ENCODE assay signal across 1 cellular context in the genomic region with DNA sequence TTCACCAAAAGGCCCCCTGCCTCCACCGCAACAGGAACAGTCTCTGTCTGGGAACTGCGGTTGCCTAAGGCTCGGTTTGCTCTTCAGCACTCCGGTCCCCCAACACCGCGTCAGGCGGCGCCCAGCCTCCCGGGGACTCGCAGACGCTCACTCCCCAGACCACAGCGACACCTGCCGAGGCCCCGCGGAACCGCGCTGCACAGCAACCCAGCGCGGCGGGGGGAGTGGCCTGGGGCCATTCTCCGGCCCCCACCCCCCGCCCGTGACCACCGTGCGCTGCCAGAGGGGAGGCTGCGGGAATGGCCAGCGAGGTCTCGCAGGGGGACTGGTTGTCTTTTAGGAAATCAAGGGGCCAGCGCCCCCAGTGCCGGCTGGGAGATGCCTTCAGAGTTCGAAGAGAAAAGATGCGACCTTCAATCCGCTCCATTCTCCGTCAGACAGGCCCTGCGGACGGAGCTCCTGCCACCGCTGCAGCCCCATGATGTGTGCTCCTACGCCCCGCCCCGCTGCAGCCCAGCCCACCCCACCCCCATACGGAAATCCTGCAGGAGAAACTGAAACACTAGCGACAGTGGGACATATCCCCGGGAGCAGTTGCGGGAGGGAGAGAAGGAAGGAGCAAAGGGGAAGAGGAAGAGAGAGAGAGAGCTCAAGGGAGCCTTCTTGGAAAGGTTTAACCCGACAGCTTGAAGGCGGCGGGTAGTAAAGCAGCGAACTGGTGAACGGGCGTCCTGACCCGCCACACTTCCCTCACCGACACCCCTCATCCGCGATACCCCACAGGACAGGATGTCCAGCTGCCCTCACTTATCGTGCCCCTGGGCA.
TF ChIP-seq lines count a peak whose summit lies in the region.

No MANE protein-coding gene starts in this region.

TF ChIP-seq in WTC11, 78 proteins besides CTCF, POLR2A, EP300 and RAD21 (continued from another document and continues in another):
- TF ChIP-seq, protein P1, sequence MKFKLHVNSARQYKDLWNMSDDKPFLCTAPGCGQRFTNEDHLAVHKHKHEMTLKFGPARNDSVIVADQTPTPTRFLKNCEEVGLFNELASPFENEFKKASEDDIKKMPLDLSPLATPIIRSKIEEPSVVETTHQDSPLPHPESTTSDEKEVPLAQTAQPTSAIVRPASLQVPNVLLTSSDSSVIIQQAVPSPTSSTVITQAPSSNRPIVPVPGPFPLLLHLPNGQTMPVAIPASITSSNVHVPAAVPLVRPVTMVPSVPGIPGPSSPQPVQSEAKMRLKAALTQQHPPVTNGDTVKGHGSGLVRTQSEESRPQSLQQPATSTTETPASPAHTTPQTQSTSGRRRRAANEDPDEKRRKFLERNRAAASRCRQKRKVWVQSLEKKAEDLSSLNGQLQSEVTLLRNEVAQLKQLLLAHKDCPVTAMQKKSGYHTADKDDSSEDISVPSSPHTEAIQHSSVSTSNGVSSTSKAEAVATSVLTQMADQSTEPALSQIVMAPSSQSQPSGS (CRISPR knock-in tag; IDR thresholded peaks at IDR 0.05; ENCODE audit: borderline replicate concordance, low read depth) = no peak
- TF ChIP-seq ELF4 (CRISPR knock-in tag; IDR thresholded peaks at IDR 0.05; ENCODE audit: low read depth) (no peak), NR1H2 (CRISPR knock-in tag; IDR thresholded peaks at IDR 0.05) (no peak), ZBTB21 (CRISPR knock-in tag; IDR thresholded peaks at IDR 0.05; ENCODE audit: borderline replicate concordance) (peak; percentile 84), ZNF317 (CRISPR knock-in tag; IDR thresholded peaks at IDR 0.05; ENCODE audit: borderline replicate concordance, low read depth) (no peak), ZNF416 (CRISPR knock-in tag; IDR thresholded peaks at IDR 0.05) (no peak), ZNF232 (CRISPR knock-in tag; IDR thresholded peaks at IDR 0.05) (0 out of 2 replicates have a peak, but pooled peaks have one; percentile 76), SP1 (CRISPR knock-in tag; conservative IDR thresholded peaks at IDR 0.05) (peak; percentile 79), NR3C1 (CRISPR knock-in tag; conservative IDR thresholded peaks at IDR 0.05; ENCODE audit: low read depth) (0 out of 2 replicates have a peak, but pooled peaks have one; percentile 71), CREM (CRISPR knock-in tag; IDR thresholded peaks at IDR 0.05) (peak; percentile 74; the same call in 1 of the 2 replicates), NR2C2 (CRISPR knock-in tag; IDR thresholded peaks at IDR 0.05) (no peak), TEAD1 (CRISPR knock-in tag; IDR thresholded peaks at IDR 0.05) (peak; percentile 79; the same call in 1 of the 2 replicates), EMX1 (CRISPR knock-in tag; IDR thresholded peaks at IDR 0.05) (no peak), NFATC4 (CRISPR knock-in tag; IDR thresholded peaks at IDR 0.05) (no peak), CREB1 (CRISPR knock-in tag; IDR thresholded peaks at IDR 0.05) (no peak), SOX15 (CRISPR knock-in tag; IDR thresholded peaks at IDR 0.05) (no peak), FOXJ3 (CRISPR knock-in tag; IDR thresholded peaks at IDR 0.05; ENCODE audit: borderline replicate concordance) (no peak), MXD4 (CRISPR knock-in tag; IDR thresholded peaks at IDR 0.05; ENCODE audit: borderline replicate concordance) (no peak), ATF1 (CRISPR knock-in tag; IDR thresholded peaks at IDR 0.05) (no peak), OVOL2 (CRISPR knock-in tag; IDR thresholded peaks at IDR 0.05; ENCODE audit: borderline replicate concordance) (no peak), ZNF263 (CRISPR knock-in tag; IDR thresholded peaks at IDR 0.05; ENCODE audit: low read depth) (no peak), NFE2L1 (CRISPR knock-in tag; IDR thresholded peaks at IDR 0.05) (no peak), MYBL2 (CRISPR knock-in tag; IDR thresholded peaks at IDR 0.05) (peak; percentile 86; the same call in 1 of the 2 replicates), RORB (CRISPR knock-in tag; IDR thresholded peaks at IDR 0.05) (no peak), GABPB1 (CRISPR knock-in tag; IDR thresholded peaks at IDR 0.05) (no peak; the same call in 1 of the 2 replicates), SMAD4 (CRISPR knock-in tag; IDR thresholded peaks at IDR 0.05) (no peak)
- TF ChIP-seq, protein P2, sequence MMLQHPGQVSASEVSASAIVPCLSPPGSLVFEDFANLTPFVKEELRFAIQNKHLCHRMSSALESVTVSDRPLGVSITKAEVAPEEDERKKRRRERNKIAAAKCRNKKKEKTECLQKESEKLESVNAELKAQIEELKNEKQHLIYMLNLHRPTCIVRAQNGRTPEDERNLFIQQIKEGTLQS (CRISPR knock-in tag; conservative IDR thresholded peaks at IDR 0.05) = no peak
- TF ChIP-seq, protein P3, sequence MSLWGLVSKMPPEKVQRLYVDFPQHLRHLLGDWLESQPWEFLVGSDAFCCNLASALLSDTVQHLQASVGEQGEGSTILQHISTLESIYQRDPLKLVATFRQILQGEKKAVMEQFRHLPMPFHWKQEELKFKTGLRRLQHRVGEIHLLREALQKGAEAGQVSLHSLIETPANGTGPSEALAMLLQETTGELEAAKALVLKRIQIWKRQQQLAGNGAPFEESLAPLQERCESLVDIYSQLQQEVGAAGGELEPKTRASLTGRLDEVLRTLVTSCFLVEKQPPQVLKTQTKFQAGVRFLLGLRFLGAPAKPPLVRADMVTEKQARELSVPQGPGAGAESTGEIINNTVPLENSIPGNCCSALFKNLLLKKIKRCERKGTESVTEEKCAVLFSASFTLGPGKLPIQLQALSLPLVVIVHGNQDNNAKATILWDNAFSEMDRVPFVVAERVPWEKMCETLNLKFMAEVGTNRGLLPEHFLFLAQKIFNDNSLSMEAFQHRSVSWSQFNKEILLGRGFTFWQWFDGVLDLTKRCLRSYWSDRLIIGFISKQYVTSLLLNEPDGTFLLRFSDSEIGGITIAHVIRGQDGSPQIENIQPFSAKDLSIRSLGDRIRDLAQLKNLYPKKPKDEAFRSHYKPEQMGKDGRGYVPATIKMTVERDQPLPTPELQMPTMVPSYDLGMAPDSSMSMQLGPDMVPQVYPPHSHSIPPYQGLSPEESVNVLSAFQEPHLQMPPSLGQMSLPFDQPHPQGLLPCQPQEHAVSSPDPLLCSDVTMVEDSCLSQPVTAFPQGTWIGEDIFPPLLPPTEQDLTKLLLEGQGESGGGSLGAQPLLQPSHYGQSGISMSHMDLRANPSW (CRISPR knock-in tag; conservative IDR thresholded peaks at IDR 0.05; ENCODE audit: low read depth) = no peak
- TF ChIP-seq, protein P4, sequence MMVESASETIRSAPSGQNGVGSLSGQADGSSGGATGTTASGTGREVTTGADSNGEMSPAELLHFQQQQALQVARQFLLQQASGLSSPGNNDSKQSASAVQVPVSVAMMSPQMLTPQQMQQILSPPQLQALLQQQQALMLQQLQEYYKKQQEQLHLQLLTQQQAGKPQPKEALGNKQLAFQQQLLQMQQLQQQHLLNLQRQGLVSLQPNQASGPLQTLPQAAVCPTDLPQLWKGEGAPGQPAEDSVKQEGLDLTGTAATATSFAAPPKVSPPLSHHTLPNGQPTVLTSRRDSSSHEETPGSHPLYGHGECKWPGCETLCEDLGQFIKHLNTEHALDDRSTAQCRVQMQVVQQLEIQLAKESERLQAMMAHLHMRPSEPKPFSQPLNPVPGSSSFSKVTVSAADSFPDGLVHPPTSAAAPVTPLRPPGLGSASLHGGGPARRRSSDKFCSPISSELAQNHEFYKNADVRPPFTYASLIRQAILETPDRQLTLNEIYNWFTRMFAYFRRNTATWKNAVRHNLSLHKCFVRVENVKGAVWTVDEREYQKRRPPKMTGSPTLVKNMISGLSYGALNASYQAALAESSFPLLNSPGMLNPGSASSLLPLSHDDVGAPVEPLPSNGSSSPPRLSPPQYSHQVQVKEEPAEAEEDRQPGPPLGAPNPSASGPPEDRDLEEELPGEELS (CRISPR knock-in tag; IDR thresholded peaks at IDR 0.05) = no peak; the same call in 1 of the 2 replicates
- TF ChIP-seq, protein P5, sequence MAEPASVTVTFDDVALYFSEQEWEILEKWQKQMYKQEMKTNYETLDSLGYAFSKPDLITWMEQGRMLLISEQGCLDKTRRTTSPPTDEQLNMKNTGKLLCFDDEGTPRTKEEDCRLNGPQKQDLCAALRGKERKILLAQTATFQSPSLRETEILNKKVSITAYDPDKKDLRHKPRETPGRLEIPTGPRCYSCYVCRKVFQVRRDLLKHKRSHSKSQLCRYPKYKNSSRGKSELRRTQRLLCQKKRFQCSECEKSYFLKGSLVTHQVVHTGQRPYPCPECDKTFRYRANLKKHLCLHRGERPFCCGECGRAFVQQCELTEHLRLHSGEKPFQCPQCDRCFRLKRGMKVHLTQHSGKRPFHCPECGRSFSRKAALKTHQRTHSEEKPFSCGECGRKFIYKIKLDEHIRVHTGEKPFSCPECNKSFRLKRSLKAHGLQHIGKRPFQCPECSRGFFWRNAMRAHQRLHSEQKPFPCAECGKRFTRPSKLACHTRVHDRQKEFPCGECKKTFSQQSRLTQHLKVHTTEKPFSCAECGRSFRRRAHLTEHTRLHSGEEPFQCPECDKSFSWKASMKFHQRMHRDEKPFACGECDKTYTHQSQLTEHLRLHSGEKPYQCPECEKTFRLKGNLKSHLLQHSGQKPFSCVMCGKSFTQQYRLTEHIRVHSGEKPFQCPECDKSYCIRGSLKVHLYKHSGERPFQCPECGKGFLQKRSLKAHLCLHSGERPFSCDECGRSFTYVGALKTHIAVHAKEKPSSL (CRISPR knock-in tag; conservative IDR thresholded peaks at IDR 0.05) = no peak
- TF ChIP-seq, protein P6, sequence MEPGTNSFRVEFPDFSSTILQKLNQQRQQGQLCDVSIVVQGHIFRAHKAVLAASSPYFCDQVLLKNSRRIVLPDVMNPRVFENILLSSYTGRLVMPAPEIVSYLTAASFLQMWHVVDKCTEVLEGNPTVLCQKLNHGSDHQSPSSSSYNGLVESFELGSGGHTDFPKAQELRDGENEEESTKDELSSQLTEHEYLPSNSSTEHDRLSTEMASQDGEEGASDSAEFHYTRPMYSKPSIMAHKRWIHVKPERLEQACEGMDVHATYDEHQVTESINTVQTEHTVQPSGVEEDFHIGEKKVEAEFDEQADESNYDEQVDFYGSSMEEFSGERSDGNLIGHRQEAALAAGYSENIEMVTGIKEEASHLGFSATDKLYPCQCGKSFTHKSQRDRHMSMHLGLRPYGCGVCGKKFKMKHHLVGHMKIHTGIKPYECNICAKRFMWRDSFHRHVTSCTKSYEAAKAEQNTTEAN (CRISPR knock-in tag; IDR thresholded peaks at IDR 0.05) = no peak
- TF ChIP-seq, protein P7, sequence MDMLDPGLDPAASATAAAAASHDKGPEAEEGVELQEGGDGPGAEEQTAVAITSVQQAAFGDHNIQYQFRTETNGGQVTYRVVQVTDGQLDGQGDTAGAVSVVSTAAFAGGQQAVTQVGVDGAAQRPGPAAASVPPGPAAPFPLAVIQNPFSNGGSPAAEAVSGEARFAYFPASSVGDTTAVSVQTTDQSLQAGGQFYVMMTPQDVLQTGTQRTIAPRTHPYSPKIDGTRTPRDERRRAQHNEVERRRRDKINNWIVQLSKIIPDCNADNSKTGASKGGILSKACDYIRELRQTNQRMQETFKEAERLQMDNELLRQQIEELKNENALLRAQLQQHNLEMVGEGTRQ (CRISPR knock-in tag; IDR thresholded peaks at IDR 0.05) = 0 out of 2 replicates have a peak, but pooled peaks have one; percentile 39
- TF ChIP-seq, protein P8, sequence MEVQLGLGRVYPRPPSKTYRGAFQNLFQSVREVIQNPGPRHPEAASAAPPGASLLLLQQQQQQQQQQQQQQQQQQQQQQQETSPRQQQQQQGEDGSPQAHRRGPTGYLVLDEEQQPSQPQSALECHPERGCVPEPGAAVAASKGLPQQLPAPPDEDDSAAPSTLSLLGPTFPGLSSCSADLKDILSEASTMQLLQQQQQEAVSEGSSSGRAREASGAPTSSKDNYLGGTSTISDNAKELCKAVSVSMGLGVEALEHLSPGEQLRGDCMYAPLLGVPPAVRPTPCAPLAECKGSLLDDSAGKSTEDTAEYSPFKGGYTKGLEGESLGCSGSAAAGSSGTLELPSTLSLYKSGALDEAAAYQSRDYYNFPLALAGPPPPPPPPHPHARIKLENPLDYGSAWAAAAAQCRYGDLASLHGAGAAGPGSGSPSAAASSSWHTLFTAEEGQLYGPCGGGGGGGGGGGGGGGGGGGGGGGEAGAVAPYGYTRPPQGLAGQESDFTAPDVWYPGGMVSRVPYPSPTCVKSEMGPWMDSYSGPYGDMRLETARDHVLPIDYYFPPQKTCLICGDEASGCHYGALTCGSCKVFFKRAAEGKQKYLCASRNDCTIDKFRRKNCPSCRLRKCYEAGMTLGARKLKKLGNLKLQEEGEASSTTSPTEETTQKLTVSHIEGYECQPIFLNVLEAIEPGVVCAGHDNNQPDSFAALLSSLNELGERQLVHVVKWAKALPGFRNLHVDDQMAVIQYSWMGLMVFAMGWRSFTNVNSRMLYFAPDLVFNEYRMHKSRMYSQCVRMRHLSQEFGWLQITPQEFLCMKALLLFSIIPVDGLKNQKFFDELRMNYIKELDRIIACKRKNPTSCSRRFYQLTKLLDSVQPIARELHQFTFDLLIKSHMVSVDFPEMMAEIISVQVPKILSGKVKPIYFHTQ (CRISPR knock-in tag; IDR thresholded peaks at IDR 0.05) = no peak
- TF ChIP-seq, protein P9, sequence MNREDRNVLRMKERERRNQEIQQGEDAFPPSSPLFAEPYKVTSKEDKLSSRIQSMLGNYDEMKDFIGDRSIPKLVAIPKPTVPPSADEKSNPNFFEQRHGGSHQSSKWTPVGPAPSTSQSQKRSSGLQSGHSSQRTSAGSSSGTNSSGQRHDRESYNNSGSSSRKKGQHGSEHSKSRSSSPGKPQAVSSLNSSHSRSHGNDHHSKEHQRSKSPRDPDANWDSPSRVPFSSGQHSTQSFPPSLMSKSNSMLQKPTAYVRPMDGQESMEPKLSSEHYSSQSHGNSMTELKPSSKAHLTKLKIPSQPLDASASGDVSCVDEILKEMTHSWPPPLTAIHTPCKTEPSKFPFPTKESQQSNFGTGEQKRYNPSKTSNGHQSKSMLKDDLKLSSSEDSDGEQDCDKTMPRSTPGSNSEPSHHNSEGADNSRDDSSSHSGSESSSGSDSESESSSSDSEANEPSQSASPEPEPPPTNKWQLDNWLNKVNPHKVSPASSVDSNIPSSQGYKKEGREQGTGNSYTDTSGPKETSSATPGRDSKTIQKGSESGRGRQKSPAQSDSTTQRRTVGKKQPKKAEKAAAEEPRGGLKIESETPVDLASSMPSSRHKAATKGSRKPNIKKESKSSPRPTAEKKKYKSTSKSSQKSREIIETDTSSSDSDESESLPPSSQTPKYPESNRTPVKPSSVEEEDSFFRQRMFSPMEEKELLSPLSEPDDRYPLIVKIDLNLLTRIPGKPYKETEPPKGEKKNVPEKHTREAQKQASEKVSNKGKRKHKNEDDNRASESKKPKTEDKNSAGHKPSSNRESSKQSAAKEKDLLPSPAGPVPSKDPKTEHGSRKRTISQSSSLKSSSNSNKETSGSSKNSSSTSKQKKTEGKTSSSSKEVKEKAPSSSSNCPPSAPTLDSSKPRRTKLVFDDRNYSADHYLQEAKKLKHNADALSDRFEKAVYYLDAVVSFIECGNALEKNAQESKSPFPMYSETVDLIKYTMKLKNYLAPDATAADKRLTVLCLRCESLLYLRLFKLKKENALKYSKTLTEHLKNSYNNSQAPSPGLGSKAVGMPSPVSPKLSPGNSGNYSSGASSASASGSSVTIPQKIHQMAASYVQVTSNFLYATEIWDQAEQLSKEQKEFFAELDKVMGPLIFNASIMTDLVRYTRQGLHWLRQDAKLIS (CRISPR knock-in tag; IDR thresholded peaks at IDR 0.05; ENCODE audit: borderline replicate concordance) = no peak
- TF ChIP-seq, protein P10, sequence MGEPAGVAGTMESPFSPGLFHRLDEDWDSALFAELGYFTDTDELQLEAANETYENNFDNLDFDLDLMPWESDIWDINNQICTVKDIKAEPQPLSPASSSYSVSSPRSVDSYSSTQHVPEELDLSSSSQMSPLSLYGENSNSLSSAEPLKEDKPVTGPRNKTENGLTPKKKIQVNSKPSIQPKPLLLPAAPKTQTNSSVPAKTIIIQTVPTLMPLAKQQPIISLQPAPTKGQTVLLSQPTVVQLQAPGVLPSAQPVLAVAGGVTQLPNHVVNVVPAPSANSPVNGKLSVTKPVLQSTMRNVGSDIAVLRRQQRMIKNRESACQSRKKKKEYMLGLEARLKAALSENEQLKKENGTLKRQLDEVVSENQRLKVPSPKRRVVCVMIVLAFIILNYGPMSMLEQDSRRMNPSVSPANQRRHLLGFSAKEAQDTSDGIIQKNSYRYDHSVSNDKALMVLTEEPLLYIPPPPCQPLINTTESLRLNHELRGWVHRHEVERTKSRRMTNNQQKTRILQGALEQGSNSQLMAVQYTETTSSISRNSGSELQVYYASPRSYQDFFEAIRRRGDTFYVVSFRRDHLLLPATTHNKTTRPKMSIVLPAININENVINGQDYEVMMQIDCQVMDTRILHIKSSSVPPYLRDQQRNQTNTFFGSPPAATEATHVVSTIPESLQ (CRISPR knock-in tag; IDR thresholded peaks at IDR 0.05) = no peak
